Comparison of ENCODE assay signal across 19 cellular contexts in the genomic region with DNA sequence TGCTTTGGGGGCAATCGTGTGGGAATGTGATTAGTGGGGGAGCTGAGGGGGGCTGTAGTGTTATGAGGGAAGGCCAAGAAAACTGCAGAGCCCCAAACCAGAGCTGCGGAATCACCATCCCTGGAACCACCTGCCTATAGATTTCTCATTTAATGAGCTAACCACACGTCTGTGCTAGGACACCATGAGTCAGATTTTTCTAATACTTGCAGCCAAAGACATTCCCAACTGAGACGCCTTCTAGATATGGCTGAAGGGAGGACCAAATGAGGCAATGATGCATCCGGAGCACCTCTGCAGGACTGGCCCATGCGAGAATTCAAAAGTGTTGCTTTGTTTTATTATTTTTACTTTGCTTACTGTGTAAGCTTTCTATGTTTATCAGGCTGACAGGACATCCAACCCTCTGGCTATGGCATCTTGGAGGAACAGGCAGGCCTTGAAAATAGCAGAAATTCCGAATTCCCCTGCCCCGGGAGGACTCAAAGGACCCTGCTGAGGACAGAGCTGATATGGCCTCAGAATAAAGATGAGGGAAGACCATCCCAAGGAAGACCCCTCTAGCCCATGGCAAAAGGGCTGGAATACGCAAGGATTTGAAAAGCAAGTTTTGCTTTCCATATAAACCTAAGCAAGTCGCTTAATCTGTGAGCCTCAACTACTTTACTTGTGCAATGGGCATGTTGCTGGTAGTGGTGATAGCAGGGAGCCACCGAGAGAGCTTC. TPM values are rescaled to one million over a fixed set of nuclear protein-coding genes. Genes with fewer than 3 reads are reported as not detected.
DNase-seq lines count a peak whose midpoint lies in the region; ATAC-seq and TF ChIP-seq lines count a peak whose summit lies in the region.
"Had no signal": no experiment of that assay in that cellular context is flagged by ENCODE, and none has a peak within 500 bp of the region (broad histone marks: within the 10 kb centered on the region; RNA-seq: fewer than 3 reads in every experiment).

No MANE protein-coding gene starts in this region.

- intact Hi-C loops in spleen (cut with DNase I; ENCODE audit: low total_unique reads): no loop called here

- H3K9me3 Mint-ChIP-seq in activated T-cell treated with anti-CD3 and anti-CD28 coated beads, Interleukin-2, amount 50 U/mL, for 4 hours: peaks cover 1% of the 10 kb centered on the region
- H3K9me3 Mint-ChIP-seq: activated B cell treated with CpG ODN at 0.5 μM for 24 hours; effector memory CD8-positive, alpha-beta T cell had no signal

- TF ChIP-seq POLR2A in spleen (IDR thresholded peaks at IDR 0.05): no peak

- H3K4me1 ChIP-seq in spleen: peaks cover 0 to 16% (median 6%) of the 10 kb centered on the region in 6 donors

- no peak overlapping the region for H3K4me3 Mint-ChIP-seq in activated T-cell treated with anti-CD3 and anti-CD28 coated beads, Interleukin-2, amount 50 U/mL, for 4 hours
- H3K4me3 Mint-ChIP-seq: activated B cell treated with CpG ODN at 0.5 μM for 24 hours; CD4-positive, CD25-positive, alpha-beta regulatory T cell; effector memory CD8-positive, alpha-beta T cell had no signal

- H3K27ac ChIP-seq in spleen: no peak overlapping the region
- H3K27ac ChIP-seq: cardiac muscle cell, RWPE1 had no signal

- no peak overlapping the region for H3K4me3 ChIP-seq in spleen
- H3K4me3 ChIP-seq: cardiac muscle cell, testis had no signal

- peaks cover 0 to 63% (median 36%) of the 10 kb centered on the region in 7 donors for H3K27me3 ChIP-seq in spleen (replicated peaks in 1 of 7)
- H3K27me3 ChIP-seq: cardiac muscle cell, testis had no signal

- no peaks in the 10 kb centered on the region for H3K36me3 ChIP-seq in spleen
- H3K36me3 ChIP-seq: cardiac muscle cell had no signal

- H3K9me3 ChIP-seq in spleen: peaks cover 0 to under 1% (median 0%) of the 10 kb centered on the region in 8 donors
- H3K9me3 ChIP-seq: testis had no signal

- no peaks in the 10 kb centered on the region for H3K36me3 Mint-ChIP-seq in activated T-cell treated with anti-CD3 and anti-CD28 coated beads, Interleukin-2, amount 50 U/mL, for 4 hours (ENCODE audit: insufficient read depth)
- H3K36me3 Mint-ChIP-seq: CD4-positive, CD25-positive, alpha-beta regulatory T cell had no signal

- no peak for TF ChIP-seq CTCF in spleen (IDR thresholded peaks at IDR 0.05 in 8 of 11, conservative IDR thresholded peaks at IDR 0.05 in 3 of 11)

- 76 to 87% (median 81%) methylated on average over 11 of the region's 11 CpGs for WGBS in spleen, 5 donors

- ATAC-seq in activated T-cell treated with anti-CD3 and anti-CD28 coated beads, Interleukin-2, amount 50 U/mL, for 4 hours: no peak
- no peak for ATAC-seq in activated CD4-positive, CD25-positive, alpha-beta regulatory T cell treated with anti-CD3 and anti-CD28 coated beads, Interleukin-2, amount 50 U/mL, for 24 hours
- ATAC-seq: effector memory CD8-positive, alpha-beta T cell had no signal

- peaks cover 47% of the 10 kb centered on the region for H3K27me3 Mint-ChIP-seq in activated T-cell treated with anti-CD3 and anti-CD28 coated beads, Interleukin-2, amount 50 U/mL, for 4 hours (ENCODE audit: low read depth)

- peak; percentile 10 for DNase-seq in activated T-cell treated with anti-CD3 and anti-CD28 coated beads, Interleukin-2, amount 50 U/mL, for 48 hours
- DNase-seq in activated T-cell treated with anti-CD3 and anti-CD28 coated beads, Interleukin-2, amount 50 U/mL, for 4 hours: no peak
- DNase-seq in astrocyte of the hippocampus (ENCODE audit: low read depth, low spot score): peak; percentile 66
- DNase-seq in iris pigment epithelial cell (ENCODE audit: low read depth): peak; percentile 69
- DNase-seq in ureter (ENCODE audit: low spot score): peak; percentile 20
- DNase-seq in HuH-7 (ENCODE audit: low spot score): no peak
- DNase-seq in spleen: no peak
- DNase-seq: 8988T; activated B cell treated with CpG ODN at 0.5 μM for 24 hours; activated naive CD4-positive, alpha-beta T cell treated with Interleukin-2 at 50 U/mL for 16 hours; CD4-positive, CD25-positive, alpha-beta regulatory T cell; DND-41; effector memory CD8-positive, alpha-beta T cell; NCI-H774; T-helper 1 cell; testis had no signal

- peaks cover 14% of the 10 kb centered on the region for H3K4me1 Mint-ChIP-seq in activated T-cell treated with anti-CD3 and anti-CD28 coated beads, Interleukin-2, amount 50 U/mL, for 4 hours (ENCODE audit: low read depth)

RNA-seq across cellular contexts. Expression of a gene that starts 3.1 kb away (rescaled TPM):
- 1 to 10 TPM; 1.6 to 2.4 (median 2.1) TPM for total RNA-seq in activated T-cell treated with anti-CD3 and anti-CD28 coated beads, Interleukin-2, amount 50 U/mL, for 4 hours
- total RNA-seq in ureter (57.8 TPM), spleen (1 to 10 TPM in 3 of 7 donors, under 1 TPM in 4; 0.34 to 1.6 (median 0.98) TPM)
- 1 to 10 TPM in 1 of 3 donors, under 1 TPM in 2; 0.15 to 1.5 (median 0.86) TPM for polyA plus RNA-seq in spleen
- total RNA-seq: activated B cell treated with CpG ODN at 0.5 μM for 24 hours; CD4-positive, CD25-positive, alpha-beta regulatory T cell had no signal
- polyA plus RNA-seq: CD4-positive, CD25-positive, alpha-beta regulatory T cell had no signal

Comparison
In these comparisons a context has a peak if more than half of its experiments do, and no peak if none do; other contexts are left out.
1. DNase-seq: peak in activated T-cell treated with anti-CD3 and anti-CD28 coated beads, Interleukin-2, amount 50 U/mL, for 48 hours (2 of 2), astrocyte of the hippocampus (single experiment), iris pigment epithelial cell (single experiment) and ureter (single experiment); none in activated T-cell treated with anti-CD3 and anti-CD28 coated beads, Interleukin-2, amount 50 U/mL, for 4 hours (single experiment), HuH-7 (single experiment) and spleen (single experiment).
2. RNA of a gene that starts 3.1 kb away (total RNA-seq): 57.8 TPM in ureter (single experiment); 1.6 to 2.4 TPM in activated T-cell treated with anti-CD3 and anti-CD28 coated beads, Interleukin-2, amount 50 U/mL, for 4 hours and 0.34 to 1.6 TPM in spleen; every median in the first group is over 10 times any median in the second.